26 cellular contexts compared by ENCODE assay signal in genomic region chr9:98879958-98880300, GRCh38.
DNase-seq lines count a peak whose midpoint lies in the region; ATAC-seq, FAIRE-seq and TF ChIP-seq lines count a peak whose summit lies in the region.
"Had no signal": no experiment of that assay in that cellular context is flagged by ENCODE, and none has a peak within 500 bp of the region (broad histone marks: within the 10 kb centered on the region; RNA-seq: fewer than 3 reads in every experiment).

No MANE protein-coding gene starts in this region.

- no TSS peak for BruUV-seq in HepG2 (replicated peaks; lab: Mats Ljungman, UMichigan)

- WGBS in psoas muscle, 3 donors, result 7 to 18% (median 18%) methylated on average over 8 of the region's 8 CpGs
- WGBS in HepG2 (ENCODE audit: low lambda C conversion rate), result 0% methylated on average over 7 of the region's 8 CpGs

- no peak for TF ChIP-seq EP300 in HepG2 (IDR thresholded peaks at IDR 0.05; ENCODE audit: low read depth in 2 of 2, low read length in 2 of 2)
- no peak for TF ChIP-seq EP300 in HepG2 (CRISPR knock-in tag; IDR thresholded peaks at IDR 0.05; ENCODE audit: borderline replicate concordance)

- no peak overlapping the region for H3K9ac ChIP-seq in HepG2 (ENCODE audit: insufficient read depth, low read depth, low read length)

- H2AFZ ChIP-seq in HepG2 (ENCODE audit: low read length), result no peak overlapping the region

- TF ChIP-seq POLR2A in vagina (IDR thresholded peaks at IDR 0.05) (no peak), HepG2 (IDR thresholded peaks at IDR 0.05; ENCODE audit: insufficient read depth in 1 of 2, low read depth in 2 of 2, low read length in 2 of 2) (no peak)

- no peak overlapping the region for H3K4me2 ChIP-seq in HepG2 (ENCODE audit: low read depth, low read length)

- H3K27me3 ChIP-seq in psoas muscle (ENCODE audit: insufficient read depth in 3 of 3, low read length in 2 of 3), result peaks cover 0 to 10% (median 2%) of the 10 kb centered on the region in 3 donors
- H3K27me3 ChIP-seq in vagina, result no peaks in the 10 kb centered on the region
- peaks cover 3 to 11% of the 10 kb centered on the region in 2 experiments; a peak in 2 of 5 replicates for H3K27me3 ChIP-seq in HepG2 (ENCODE audit: control insufficient read depth in 1 of 2, insufficient read depth in 2 of 2, low read length in 2 of 2)
- H3K27me3 ChIP-seq: ascending aorta had no signal

- H3K36me3 ChIP-seq in psoas muscle (ENCODE audit: insufficient read depth in 1 of 2, low read depth in 1 of 2) (no peaks in the 10 kb centered on the region), vagina (no peaks in the 10 kb centered on the region), HepG2 (replicated peaks in 1 of 2; ENCODE audit: control insufficient read depth in 1 of 2, insufficient read depth in 2 of 2, low read length in 2 of 2) (no peaks in the 10 kb centered on the region)
- H3K36me3 ChIP-seq: ascending aorta, lower lobe of right lung had no signal

- in situ Hi-C loops in HepG2 (cut with HindIII; ENCODE audit: extremely low pct_ligation_motif_present, low pct_unique_long_range_greater_than_20kb), result no loop called here

- H3K27ac ChIP-seq in coronary artery, result peak overlapping the region; percentile 2 to 51
- H3K27ac ChIP-seq in psoas muscle, result peak overlapping the region; percentile 20
- H3K27ac ChIP-seq in vagina, result peak overlapping the region; percentile 50
- no peak overlapping the region for H3K27ac ChIP-seq in HepG2 (ENCODE audit: extremely low read length, insufficient read depth, low read length)
- H3K27ac ChIP-seq: ascending aorta, lower lobe of right lung had no signal

- POLR2A ChIA-PET in HepG2 (lab: Yijun Ruan, JAX), result no interaction called here

- no peaks in the 10 kb centered on the region for H3K79me2 ChIP-seq in HepG2 (ENCODE audit: insufficient read depth, low read length)

- H3K4me3 ChIP-seq in coronary artery, result no peak overlapping the region
- H3K4me3 ChIP-seq in psoas muscle, result no peak overlapping the region
- H3K4me3 ChIP-seq in vagina, result no peak overlapping the region
- H3K4me3 ChIP-seq in HepG2 (replicated peaks in 1 of 3; ENCODE audit: insufficient read depth in 1 of 3, low read depth in 2 of 3, low read length in 3 of 3), result no peak overlapping the region
- H3K4me3 ChIP-seq: ascending aorta, GM12878, lower lobe of right lung had no signal

- H4K20me1 ChIP-seq in HepG2 (ENCODE audit: insufficient read depth, low read length), result no peaks in the 10 kb centered on the region

- TF ChIP-seq CTCF in coronary artery (IDR thresholded peaks at IDR 0.05) (no peak), psoas muscle (IDR thresholded peaks at IDR 0.05) (no peak), vagina (IDR thresholded peaks at IDR 0.05) (no peak), HepG2 (CRISPR knock-in tag; IDR thresholded peaks at IDR 0.05) (no peak)

- peak; percentile 49 for DNase-seq in coronary artery (ENCODE audit: low spot score)
- peak; percentile 59 for DNase-seq in left ventricle myocardium superior
- DNase-seq in psoas muscle, result peak; percentile 21 to 63
- peak in 1 of 2 donors; percentile 84 for DNase-seq in vagina (ENCODE audit: extremely low spot score in 2 of 2)
- DNase-seq in HepG2 (ENCODE audit: low spot score), result no peak
- no peak for DNase-seq in iPS-NIHi11 (ENCODE audit: low spot score)
- no peak for DNase-seq in nucleus accumbens (lab: John Stamatoyannopoulos, UW)
- DNase-seq: activated CD8-positive, alpha-beta T cell treated with anti-CD3 and anti-CD28 coated beads, Interleukin-2, amount 10 ng/mL, durations not matched to agents 7 days and 5 days; activated T-cell treated with anti-CD3 and anti-CD28 coated beads for 4 hours; caudate nucleus; CD8-positive, alpha-beta memory T cell; effector memory CD8-positive, alpha-beta T cell; HCEC 1CT; lower lobe of right lung; naive thymus-derived CD4-positive, alpha-beta T cell; NCI-H1417 treated with DMSO at 0.1 percent for 48 hours; NCI-H2081 treated with DMSO at 0.1 percent for 48 hours; NCI-H2227 treated with DMSO at 0.1 percent for 48 hours; NCI-H526 treated with DMSO at 0.1 percent for 48 hours; occipital lobe; SHP77 treated with DMSO at 0.1 percent for 48 hours; stimulated activated CD4-positive, alpha-beta T cell treated with anti-CD3 and anti-CD28 coated beads, Interleukin-1b, Interleukin-23, amount 100 ng/mL, for 48 hours; stimulated activated naive CD8-positive, alpha-beta T cell treated with anti-CD3 and anti-CD28 coated beads, Interleukin-15, Interleukin-2, amounts not matched to agents 100 U/mL and 50 U/mL, for 24 hours had no signal

- no peaks in the 10 kb centered on the region for H3K9me3 ChIP-seq in psoas muscle
- no peaks in the 10 kb centered on the region for H3K9me3 ChIP-seq in vagina
- no peaks in the 10 kb centered on the region for H3K9me3 ChIP-seq in HepG2 (ENCODE audit: low read length)
- H3K9me3 ChIP-seq: ascending aorta, lower lobe of right lung had no signal

- ATAC-seq in left ventricle myocardium superior, result peak; percentile 75
- ATAC-seq in psoas muscle, result peak in 2 of 4 donors; percentile 8 to 40
- ATAC-seq in HepG2, result no peak
- ATAC-seq: activated CD8-positive, alpha-beta T cell treated with anti-CD3 and anti-CD28 coated beads, Interleukin-2, amount 10 ng/mL, durations not matched to agents 7 days and 5 days; effector memory CD8-positive, alpha-beta T cell; GM12878; lower lobe of right lung; naive thymus-derived CD4-positive, alpha-beta T cell; stimulated activated naive CD8-positive, alpha-beta T cell treated with anti-CD3 and anti-CD28 coated beads, Interleukin-15, Interleukin-2, amounts not matched to agents 100 U/mL and 50 U/mL, for 24 hours had no signal

- CTCF ChIA-PET in HepG2 (lab: Yijun Ruan, JAX; ENCODE audit: low intra/inter-chr PET ratio, low total read pairs), result no interaction called here

- H3K4me1 ChIP-seq in psoas muscle, result no peaks in the 10 kb centered on the region
- H3K4me1 ChIP-seq in vagina, result peaks cover 38% of the 10 kb centered on the region
- no peaks in the 10 kb centered on the region; the same call in 1 of the 2 replicates for H3K4me1 ChIP-seq in HepG2 (ENCODE audit: insufficient read depth, low read length)
- H3K4me1 ChIP-seq: ascending aorta had no signal

- TF ChIP-seq RAD21 in HepG2 (CRISPR knock-in tag; IDR thresholded peaks at IDR 0.05), result no peak

- intact Hi-C loops in left ventricle myocardium superior (cut with micrococcal nuclease), result loop anchor here (10.0 kb wide), 1 partner anchor 65 kb away; the partner anchor contains the start of gene COL15A1
- intact Hi-C loops in psoas muscle (cut with DNase I), result no loop called here
- intact Hi-C loops in vagina (cut with DNase I), result no loop called here
- intact Hi-C loops in HepG2 (cut with micrococcal nuclease; ENCODE audit: unreplicated experiment), result no loop called here

- FAIRE-seq in HepG2 (lab: Jason Lieb, UNC), result no peak
- FAIRE-seq: GM12878, keratinocyte had no signal

TF ChIP-seq in HepG2, 621 proteins besides CTCF, POLR2A, EP300 and RAD21:
- no peak for TF ChIP-seq PRMT3 (CRISPR knock-in tag; IDR thresholded peaks at IDR 0.05; ENCODE audit: borderline replicate concordance, low read depth)
- no peak for TF ChIP-seq ZNF350 (CRISPR knock-in tag; IDR thresholded peaks at IDR 0.05; ENCODE audit: borderline replicate concordance, low read depth)
- TF ChIP-seq SOX5 (CRISPR knock-in tag; IDR thresholded peaks at IDR 0.05; ENCODE audit: borderline replicate concordance), result no peak
- TF ChIP-seq SP1 (IDR thresholded peaks at IDR 0.05), result no peak
- TF ChIP-seq SP1 (CRISPR knock-in tag; IDR thresholded peaks at IDR 0.05), result no peak
- no peak for TF ChIP-seq ZNF121 (CRISPR knock-in tag; IDR thresholded peaks at IDR 0.05)
- no peak for TF ChIP-seq HDAC1 (CRISPR knock-in tag; IDR thresholded peaks at IDR 0.05)
- no peak for TF ChIP-seq GMEB2 (CRISPR knock-in tag; IDR thresholded peaks at IDR 0.05; ENCODE audit: low read depth)
- TF ChIP-seq CREB1 (IDR thresholded peaks at IDR 0.05), result no peak
- TF ChIP-seq CREB1 (CRISPR knock-in tag; IDR thresholded peaks at IDR 0.05), result no peak
- TF ChIP-seq ZBTB7A (CRISPR knock-in tag; IDR thresholded peaks at IDR 0.05), result no peak
- no peak for TF ChIP-seq CCDC6 (CRISPR knock-in tag; IDR thresholded peaks at IDR 0.05)
- TF ChIP-seq ZSCAN22 (CRISPR knock-in tag; IDR thresholded peaks at IDR 0.05), result no peak
- no peak for TF ChIP-seq TMF1 (CRISPR knock-in tag; IDR thresholded peaks at IDR 0.05; ENCODE audit: low read depth)
- no peak for TF ChIP-seq ZNF235 (CRISPR knock-in tag; IDR thresholded peaks at IDR 0.05; ENCODE audit: borderline replicate concordance)
- TF ChIP-seq ZNF468 (CRISPR knock-in tag; IDR thresholded peaks at IDR 0.05), result no peak
- no peak for TF ChIP-seq ETV5 (CRISPR knock-in tag; IDR thresholded peaks at IDR 0.05; ENCODE audit: borderline replicate concordance)
- no peak for TF ChIP-seq MYC (CRISPR knock-in tag; IDR thresholded peaks at IDR 0.05; ENCODE audit: borderline replicate concordance)
- TF ChIP-seq FOXP4 (CRISPR knock-in tag; IDR thresholded peaks at IDR 0.05), result no peak
- TF ChIP-seq NCOA2 (CRISPR knock-in tag; IDR thresholded peaks at IDR 0.05), result no peak

Comparison
In these comparisons a context has a peak if more than half of its experiments do, and no peak if none do; other contexts are left out.
1. DNase-seq: peak in coronary artery (single experiment), left ventricle myocardium superior (single experiment) and psoas muscle (2 of 2); none in HepG2 (single experiment), iPS-NIHi11 (single experiment) and nucleus accumbens (0 of 56).